In genomic region chr9:70418822-70419545, GRCh38 we compare ENCODE assay signal across 1 cellular context.
TF ChIP-seq lines count a peak whose summit lies in the region.

No MANE protein-coding gene starts in this region.

TF ChIP-seq in HepG2, 621 proteins besides CTCF, POLR2A, EP300 and RAD21 (continued from another document and continues in another):
- TF ChIP-seq ZNF557 (CRISPR knock-in tag; IDR thresholded peaks at IDR 0.05) (no peak; the same call in 1 of the 2 replicates), ZNF792 (CRISPR knock-in tag; IDR thresholded peaks at IDR 0.05) (no peak), JUNB (CRISPR knock-in tag; IDR thresholded peaks at IDR 0.05; ENCODE audit: borderline replicate concordance) (peak; percentile 24; the same call in 1 of the 2 replicates), NCOA2 (CRISPR knock-in tag; IDR thresholded peaks at IDR 0.05) (peak; percentile 12; the same call in 1 of the 2 replicates), ZFP41 (CRISPR knock-in tag; IDR thresholded peaks at IDR 0.05; ENCODE audit: borderline replicate concordance) (no peak), KLF15 (CRISPR knock-in tag; IDR thresholded peaks at IDR 0.05; ENCODE audit: borderline replicate concordance) (no peak), SIX1 (CRISPR knock-in tag; IDR thresholded peaks at IDR 0.05; ENCODE audit: borderline replicate concordance) (no peak), TCF7 (IDR thresholded peaks at IDR 0.05; ENCODE audit: low read depth) (peak; percentile 24; the same call in 1 of the 2 replicates), ZNF841 (CRISPR knock-in tag; IDR thresholded peaks at IDR 0.05; ENCODE audit: borderline replicate concordance) (no peak), HIVEP1 (CRISPR knock-in tag; IDR thresholded peaks at IDR 0.05) (no peak), ZNF382 (CRISPR knock-in tag; IDR thresholded peaks at IDR 0.05; ENCODE audit: borderline replicate concordance) (no peak), ZNF766 (CRISPR knock-in tag; IDR thresholded peaks at IDR 0.05; ENCODE audit: borderline replicate concordance) (no peak), CEBPZ (IDR thresholded peaks at IDR 0.05; ENCODE audit: low read length) (no peak), ZNF75D (CRISPR knock-in tag; IDR thresholded peaks at IDR 0.05; ENCODE audit: borderline replicate concordance) (no peak), ZBTB21 (CRISPR knock-in tag; IDR thresholded peaks at IDR 0.05) (no peak), THAP8 (CRISPR knock-in tag; IDR thresholded peaks at IDR 0.05; ENCODE audit: borderline replicate concordance) (no peak), RFX5 (IDR thresholded peaks at IDR 0.05; ENCODE audit: low read depth, low read length) (no peak), ZFP1 (CRISPR knock-in tag; IDR thresholded peaks at IDR 0.05) (no peak), ZNF615 (CRISPR knock-in tag; IDR thresholded peaks at IDR 0.05; ENCODE audit: borderline replicate concordance) (no peak), NFE2L1 (CRISPR knock-in tag; IDR thresholded peaks at IDR 0.05; ENCODE audit: borderline replicate concordance) (no peak), ZNF329 (CRISPR knock-in tag; IDR thresholded peaks at IDR 0.05; ENCODE audit: low read depth) (0 out of 2 replicates have a peak, but pooled peaks have one; percentile 36), CBX1 (IDR thresholded peaks at IDR 0.05; ENCODE audit: low read depth) (peak; percentile 10), PPARG (CRISPR knock-in tag; conservative IDR thresholded peaks at IDR 0.05) (no peak), TOPORS (CRISPR knock-in tag; IDR thresholded peaks at IDR 0.05) (no peak), AFF4 (CRISPR knock-in tag; IDR thresholded peaks at IDR 0.05) (no peak), HNRNPL (IDR thresholded peaks at IDR 0.05; ENCODE audit: low read depth, low read length) (no peak), HOXA7 (CRISPR knock-in tag; IDR thresholded peaks at IDR 0.05) (no peak), ZFX (CRISPR knock-in tag; IDR thresholded peaks at IDR 0.05; ENCODE audit: low read depth) (0 out of 2 replicates have a peak, but pooled peaks have one; percentile 48), HCFC1 (IDR thresholded peaks at IDR 0.05; ENCODE audit: low read depth, low read length) (no peak), FOXK2 (IDR thresholded peaks at IDR 0.05) (no peak)
- TF ChIP-seq, protein P1, sequence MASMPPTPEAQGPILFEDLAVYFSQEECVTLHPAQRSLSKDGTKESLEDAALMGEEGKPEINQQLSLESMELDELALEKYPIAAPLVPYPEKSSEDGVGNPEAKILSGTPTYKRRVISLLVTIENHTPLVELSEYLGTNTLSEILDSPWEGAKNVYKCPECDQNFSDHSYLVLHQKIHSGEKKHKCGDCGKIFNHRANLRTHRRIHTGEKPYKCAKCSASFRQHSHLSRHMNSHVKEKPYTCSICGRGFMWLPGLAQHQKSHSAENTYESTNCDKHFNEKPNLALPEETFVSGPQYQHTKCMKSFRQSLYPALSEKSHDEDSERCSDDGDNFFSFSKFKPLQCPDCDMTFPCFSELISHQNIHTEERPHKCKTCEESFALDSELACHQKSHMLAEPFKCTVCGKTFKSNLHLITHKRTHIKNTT (CRISPR knock-in tag; IDR thresholded peaks at IDR 0.05) = no peak
- TF ChIP-seq, protein P2, sequence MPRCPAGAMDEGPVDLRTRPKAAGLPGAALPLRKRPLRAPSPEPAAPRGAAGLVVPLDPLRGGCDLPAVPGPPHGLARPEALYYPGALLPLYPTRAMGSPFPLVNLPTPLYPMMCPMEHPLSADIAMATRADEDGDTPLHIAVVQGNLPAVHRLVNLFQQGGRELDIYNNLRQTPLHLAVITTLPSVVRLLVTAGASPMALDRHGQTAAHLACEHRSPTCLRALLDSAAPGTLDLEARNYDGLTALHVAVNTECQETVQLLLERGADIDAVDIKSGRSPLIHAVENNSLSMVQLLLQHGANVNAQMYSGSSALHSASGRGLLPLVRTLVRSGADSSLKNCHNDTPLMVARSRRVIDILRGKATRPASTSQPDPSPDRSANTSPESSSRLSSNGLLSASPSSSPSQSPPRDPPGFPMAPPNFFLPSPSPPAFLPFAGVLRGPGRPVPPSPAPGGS (CRISPR knock-in tag; IDR thresholded peaks at IDR 0.05) = no peak
- TF ChIP-seq, protein P3, sequence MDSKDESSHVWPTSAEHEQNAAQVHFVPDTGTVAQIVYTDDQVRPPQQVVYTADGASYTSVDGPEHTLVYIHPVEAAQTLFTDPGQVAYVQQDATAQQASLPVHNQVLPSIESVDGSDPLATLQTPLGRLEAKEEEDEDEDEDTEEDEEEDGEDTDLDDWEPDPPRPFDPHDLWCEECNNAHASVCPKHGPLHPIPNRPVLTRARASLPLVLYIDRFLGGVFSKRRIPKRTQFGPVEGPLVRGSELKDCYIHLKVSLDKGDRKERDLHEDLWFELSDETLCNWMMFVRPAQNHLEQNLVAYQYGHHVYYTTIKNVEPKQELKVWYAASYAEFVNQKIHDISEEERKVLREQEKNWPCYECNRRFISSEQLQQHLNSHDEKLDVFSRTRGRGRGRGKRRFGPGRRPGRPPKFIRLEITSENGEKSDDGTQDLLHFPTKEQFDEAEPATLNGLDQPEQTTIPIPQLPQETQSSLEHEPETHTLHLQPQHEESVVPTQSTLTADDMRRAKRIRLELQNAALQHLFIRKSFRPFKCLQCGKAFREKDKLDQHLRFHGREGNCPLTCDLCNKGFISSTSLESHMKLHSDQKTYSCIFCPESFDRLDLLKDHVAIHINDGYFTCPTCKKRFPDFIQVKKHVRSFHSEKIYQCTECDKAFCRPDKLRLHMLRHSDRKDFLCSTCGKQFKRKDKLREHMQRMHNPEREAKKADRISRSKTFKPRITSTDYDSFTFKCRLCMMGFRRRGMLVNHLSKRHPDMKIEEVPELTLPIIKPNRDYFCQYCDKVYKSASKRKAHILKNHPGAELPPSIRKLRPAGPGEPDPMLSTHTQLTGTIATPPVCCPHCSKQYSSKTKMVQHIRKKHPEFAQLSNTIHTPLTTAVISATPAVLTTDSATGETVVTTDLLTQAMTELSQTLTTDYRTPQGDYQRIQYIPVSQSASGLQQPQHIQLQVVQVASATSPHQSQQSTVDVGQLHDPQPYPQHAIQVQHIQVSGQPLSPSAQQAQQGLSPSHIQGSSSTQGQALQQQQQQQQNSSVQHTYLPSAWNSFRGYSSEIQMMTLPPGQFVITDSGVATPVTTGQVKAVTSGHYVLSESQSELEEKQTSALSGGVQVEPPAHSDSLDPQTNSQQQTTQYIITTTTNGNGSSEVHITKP (CRISPR knock-in tag; IDR thresholded peaks at IDR 0.05; ENCODE audit: low read depth) = 0 out of 2 replicates have a peak, but pooled peaks have one; percentile 13
- TF ChIP-seq, protein P4, sequence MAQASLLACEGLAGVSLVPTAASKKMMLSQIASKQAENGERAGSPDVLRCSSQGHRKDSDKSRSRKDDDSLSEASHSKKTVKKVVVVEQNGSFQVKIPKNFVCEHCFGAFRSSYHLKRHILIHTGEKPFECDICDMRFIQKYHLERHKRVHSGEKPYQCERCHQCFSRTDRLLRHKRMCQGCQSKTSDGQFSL (CRISPR knock-in tag; IDR thresholded peaks at IDR 0.05) = 0 out of 2 replicates have a peak, but pooled peaks have one; percentile 9
- TF ChIP-seq, protein P5, sequence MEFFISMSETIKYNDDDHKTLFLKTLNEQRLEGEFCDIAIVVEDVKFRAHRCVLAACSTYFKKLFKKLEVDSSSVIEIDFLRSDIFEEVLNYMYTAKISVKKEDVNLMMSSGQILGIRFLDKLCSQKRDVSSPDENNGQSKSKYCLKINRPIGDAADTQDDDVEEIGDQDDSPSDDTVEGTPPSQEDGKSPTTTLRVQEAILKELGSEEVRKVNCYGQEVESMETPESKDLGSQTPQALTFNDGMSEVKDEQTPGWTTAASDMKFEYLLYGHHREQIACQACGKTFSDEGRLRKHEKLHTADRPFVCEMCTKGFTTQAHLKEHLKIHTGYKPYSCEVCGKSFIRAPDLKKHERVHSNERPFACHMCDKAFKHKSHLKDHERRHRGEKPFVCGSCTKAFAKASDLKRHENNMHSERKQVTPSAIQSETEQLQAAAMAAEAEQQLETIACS (CRISPR knock-in tag; IDR thresholded peaks at IDR 0.05) = no peak; the same call in 1 of the 2 replicates
- TF ChIP-seq, protein P6, sequence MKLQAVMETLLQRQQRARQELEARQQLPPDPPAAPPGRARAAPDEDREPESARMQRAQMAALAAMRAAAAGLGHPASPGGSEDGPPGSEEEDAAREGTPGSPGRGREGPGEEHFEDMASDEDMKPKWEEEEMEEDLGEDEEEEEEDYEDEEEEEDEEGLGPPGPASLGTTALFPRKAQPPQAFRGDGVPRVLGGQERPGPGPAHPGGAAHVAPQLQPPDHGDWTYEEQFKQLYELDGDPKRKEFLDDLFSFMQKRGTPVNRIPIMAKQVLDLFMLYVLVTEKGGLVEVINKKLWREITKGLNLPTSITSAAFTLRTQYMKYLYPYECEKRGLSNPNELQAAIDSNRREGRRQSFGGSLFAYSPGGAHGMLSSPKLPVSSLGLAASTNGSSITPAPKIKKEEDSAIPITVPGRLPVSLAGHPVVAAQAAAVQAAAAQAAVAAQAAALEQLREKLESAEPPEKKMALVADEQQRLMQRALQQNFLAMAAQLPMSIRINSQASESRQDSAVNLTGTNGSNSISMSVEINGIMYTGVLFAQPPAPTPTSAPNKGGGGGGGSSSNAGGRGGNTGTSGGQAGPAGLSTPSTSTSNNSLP (IDR thresholded peaks at IDR 0.05; ENCODE audit: low read depth, low read length) = no peak
